In genomic region chrX:36898301-36898700, GRCh38 we compare ENCODE assay signal across 8 cellular contexts.
DNase-seq lines count a peak whose midpoint lies in the region; ATAC-seq, FAIRE-seq and TF ChIP-seq lines count a peak whose summit lies in the region.

No MANE protein-coding gene starts in this region.

- H3K27ac Mint-ChIP-seq in CD4-positive, alpha-beta T cell, result no peak overlapping the region

- ATAC-seq in GM21526 (IDR thresholded peaks at IDR 0.05; ENCODE audit: low FRiP score, unreplicated experiment) (peak; percentile 80), GM21447 (IDR thresholded peaks at IDR 0.05; ENCODE audit: unreplicated experiment) (no peak), HG03460 (IDR thresholded peaks at IDR 0.05; ENCODE audit: unreplicated experiment) (no peak)
- ATAC-seq in CD4-positive, alpha-beta T cell (ENCODE audit: poor library complexity), result no peak

- no peaks in the 10 kb centered on the region for H3K4me1 ChIP-seq in OCI-LY1 (ENCODE audit: insufficient read depth, low read length, severe bottlenecking)

- H3K36me3 ChIP-seq in OCI-LY1 (ENCODE audit: insufficient read depth, low read length), result no peaks in the 10 kb centered on the region

- H3K4me3 Mint-ChIP-seq in CD4-positive, alpha-beta T cell, result no peak overlapping the region

- no peaks in the 10 kb centered on the region for H3K36me3 Mint-ChIP-seq in CD4-positive, alpha-beta T cell (ENCODE audit: low read depth)

- no peaks in the 10 kb centered on the region for H3K9me3 ChIP-seq in OCI-LY1 (ENCODE audit: low read length)
- H3K9me3 ChIP-seq in CD4-positive, alpha-beta T cell (ENCODE audit: control insufficient read depth, low read length), result no peaks in the 10 kb centered on the region

- no peaks in the 10 kb centered on the region for H3K9me3 Mint-ChIP-seq in CD4-positive, alpha-beta T cell

- FAIRE-seq in islet of Langerhans (lab: Jason Lieb, UNC), result peak; percentile 88

- no peaks in the 10 kb centered on the region for H3K4me1 Mint-ChIP-seq in CD4-positive, alpha-beta T cell (ENCODE audit: low read depth)

- H3K4me2 ChIP-seq in OCI-LY1 (ENCODE audit: low read length), result no peak overlapping the region

- H3F3A ChIP-seq in OCI-LY1 (ENCODE audit: insufficient read depth, low read length), result no peaks in the 10 kb centered on the region

- H4K20me1 ChIP-seq in OCI-LY1 (ENCODE audit: insufficient read depth, low read length), result no peaks in the 10 kb centered on the region

- CTCF ChIA-PET in CD4-positive, alpha-beta T cell (lab: Charles Lee), result no interaction called here

- peak; percentile 51 for DNase-seq in DMS53 (lab: John Stamatoyannopoulos, UW)
- no peak for DNase-seq in CD4-positive, alpha-beta T cell
- no peak for DNase-seq in effector CD8-positive, alpha-beta T cell (lab: John Stamatoyannopoulos, UW)

- H3K27ac ChIP-seq in OCI-LY1 (ENCODE audit: low read depth, low read length, poor library complexity, severe bottlenecking), result no peak overlapping the region
- H3K27ac ChIP-seq in CD4-positive, alpha-beta T cell (ENCODE audit: low read depth, low read length), result no peak overlapping the region

- POLR2A ChIA-PET in CD4-positive, alpha-beta T cell (lab: Charles Lee), result no interaction called here

- intact Hi-C loops in CD4-positive, alpha-beta T cell (cut with DNase I, micrococcal nuclease), result no loop called here

- no peaks in the 10 kb centered on the region for H3K27me3 Mint-ChIP-seq in CD4-positive, alpha-beta T cell

- no peak overlapping the region for H3K9ac ChIP-seq in OCI-LY1 (ENCODE audit: low read length)

- H3K27me3 ChIP-seq in OCI-LY1 (ENCODE audit: insufficient read depth, low read length), result no peaks in the 10 kb centered on the region
- no peaks in the 10 kb centered on the region for H3K27me3 ChIP-seq in CD4-positive, alpha-beta T cell (ENCODE audit: control insufficient read depth, insufficient read depth, low read length)

- H3K79me2 ChIP-seq in OCI-LY1 (ENCODE audit: insufficient read depth, low read length), result no peaks in the 10 kb centered on the region

- H3K9me2 ChIP-seq in OCI-LY1 (ENCODE audit: low read depth, low read length), result no peaks in the 10 kb centered on the region

- H2AFZ ChIP-seq in OCI-LY1 (ENCODE audit: low read length), result no peak overlapping the region

- no peak overlapping the region for H3K4me3 ChIP-seq in OCI-LY1 (ENCODE audit: low read depth, low read length, poor library complexity, severe bottlenecking)

- TF ChIP-seq CTCF in OCI-LY1 (IDR thresholded peaks at IDR 0.05; ENCODE audit: low read length), result peak; percentile 47
- TF ChIP-seq CTCF in CD4-positive, alpha-beta T cell (IDR thresholded peaks at IDR 0.05), result no peak
